ENCODE assay signal across 8 cellular contexts in genomic region chr7:88758355-88759215, GRCh38. TPM values are rescaled to one million over a fixed set of nuclear protein-coding genes. Genes with fewer than 3 reads are reported as not detected.
DNase-seq lines count a peak whose midpoint lies in the region; ATAC-seq and TF ChIP-seq lines count a peak whose summit lies in the region.

No MANE protein-coding gene starts in this region.

- no peak overlapping the region for H2BK5ac ChIP-seq in neuronal stem cell (ENCODE audit: low read length)

- no peak overlapping the region for H3K23ac ChIP-seq in neuronal stem cell (ENCODE audit: low read depth, low read length, poor library complexity)

- intact Hi-C loops in esophagus muscularis mucosa (cut with DNase I): no loop called here

- H2AFZ ChIP-seq in neuronal stem cell (ENCODE audit: low read length): peak overlapping the region; percentile 99

- H3K27me3 ChIP-seq in esophagus muscularis mucosa: peaks cover 0 to 64% (median 18%) of the 10 kb centered on the region in 4 donors
- H3K27me3 ChIP-seq in neuronal stem cell (ENCODE audit: control insufficient read depth in 3 of 3, insufficient read depth in 3 of 3, low read depth in 1 of 3, low read length in 3 of 3): peaks cover 2 to 62% (median 15%) of the 10 kb centered on the region in 3 experiments

- H3K4me1 ChIP-seq in ES-I3 (ENCODE audit: insufficient read depth, low read length): no peaks in the 10 kb centered on the region
- H3K4me1 ChIP-seq in esophagus muscularis mucosa: peaks cover 16 to 18% (median 17%) of the 10 kb centered on the region in 4 donors
- H3K4me1 ChIP-seq in neuronal stem cell (ENCODE audit: control insufficient read depth in 2 of 2, insufficient read depth in 1 of 2, low read depth in 1 of 2, low read length in 2 of 2): peaks cover 5 to 9% of the 10 kb centered on the region in 2 donors

- no peak overlapping the region for H2BK120ac ChIP-seq in neuronal stem cell (ENCODE audit: low read depth, low read length)

- no peak overlapping the region for H4K91ac ChIP-seq in neuronal stem cell (ENCODE audit: low read depth, low read length, poor library complexity)

- H3K9me3 ChIP-seq in ES-I3 (ENCODE audit: control insufficient read depth, insufficient read depth, low read length): no peaks in the 10 kb centered on the region
- H3K9me3 ChIP-seq in esophagus muscularis mucosa: no peaks in the 10 kb centered on the region
- no peaks in the 10 kb centered on the region for H3K9me3 ChIP-seq in neuronal stem cell (replicated peaks in 1 of 2; ENCODE audit: control insufficient read depth in 2 of 2, insufficient read depth in 1 of 2, low read depth in 1 of 2, low read length in 2 of 2)

- peak overlapping the region; percentile 93 for H3K4me2 ChIP-seq in neuronal stem cell (ENCODE audit: insufficient read depth, low read length, poor library complexity, severe bottlenecking)

- H3K14ac ChIP-seq in neuronal stem cell (ENCODE audit: low read length): no peak overlapping the region

- no peak for TF ChIP-seq EP300 in esophagus muscularis mucosa (IDR thresholded peaks at IDR 0.05)

- H3K4me3 ChIP-seq in esophagus muscularis mucosa (peak overlapping the region; percentile 41 to 53 (median 44)), neuronal stem cell (ENCODE audit: low read length in 2 of 2) (peak overlapping the region; percentile 46 to 81)

- TF ChIP-seq POLR2A in esophagus muscularis mucosa (IDR thresholded peaks at IDR 0.05; ENCODE audit: low read depth): no peak

- no peak overlapping the region for H3K4ac ChIP-seq in neuronal stem cell (ENCODE audit: low read length)

- H3K36me3 ChIP-seq in ES-I3 (ENCODE audit: insufficient read depth, low read length): no peaks in the 10 kb centered on the region
- no peaks in the 10 kb centered on the region for H3K36me3 ChIP-seq in esophagus muscularis mucosa
- H3K36me3 ChIP-seq in neuronal stem cell (replicated peaks in 1 of 2; ENCODE audit: control insufficient read depth in 2 of 2, insufficient read depth in 2 of 2, low read length in 2 of 2): no peaks in the 10 kb centered on the region

- WGBS in esophagus muscularis mucosa: 7% methylated on average over 29 of the region's 33 CpGs
- no CpG with 5 or more reads among the region's 33 CpGs for WGBS in neuronal stem cell (ENCODE audit: extremely low coverage in 2 of 2, insufficient read length in 2 of 2, insufficient replicate concordance in 1 of 2), 2 donors

- no peaks in the 10 kb centered on the region for H3K79me1 ChIP-seq in neuronal stem cell (ENCODE audit: low read depth, low read length)

- peak overlapping the region; percentile 11 for H3K18ac ChIP-seq in neuronal stem cell (ENCODE audit: low read length)

- peak overlapping the region; percentile 56; the same call in 1 of the 2 replicates for H3K9ac ChIP-seq in ES-I3 (ENCODE audit: low read depth, low read length)
- no peak overlapping the region for H3K9ac ChIP-seq in neuronal stem cell (ENCODE audit: low read depth, low read length, poor library complexity)

- DNase-seq in NCI-H2081 treated with DMSO at 0.1 percent for 48 hours (lab: John Stamatoyannopoulos, UW) (peak; percentile 21), esophagus muscularis mucosa (ENCODE audit: extremely low spot score) (no peak), neuronal stem cell (ENCODE audit: low spot score) (peak; percentile 31), activated gamma-delta T cell treated with Interleukin-2 at 50 U/mL for 16 hours (no peak)
- no peak for DNase-seq in stimulated activated naive CD4-positive, alpha-beta T cell treated with Interleukin-2 at 50 U/mL for 16 hours (lab: John Stamatoyannopoulos, UW)
- no peak for DNase-seq in stimulated activated CD8-positive, alpha-beta memory T cell treated with anti-CD3 and anti-CD28 coated beads, Interleukin-4, amount 100 ng/mL, for 48 hours

- ATAC-seq in GM21576 (IDR thresholded peaks at IDR 0.05; ENCODE audit: unreplicated experiment): no peak

- no peak overlapping the region for H2BK15ac ChIP-seq in neuronal stem cell (ENCODE audit: low read length)

- H3K27ac ChIP-seq in esophagus muscularis mucosa (replicated peaks in 1 of 4) (no peak overlapping the region), neuronal stem cell (replicated peaks; ENCODE audit: low read length) (no peak overlapping the region)

- no peak overlapping the region for H4K8ac ChIP-seq in neuronal stem cell (ENCODE audit: low read depth, low read length)

- no peak for TF ChIP-seq CTCF in esophagus muscularis mucosa (IDR thresholded peaks at IDR 0.05)

- no peak overlapping the region for H2AK5ac ChIP-seq in neuronal stem cell (ENCODE audit: low read depth, low read length)

- no peak overlapping the region for H2BK12ac ChIP-seq in neuronal stem cell (ENCODE audit: low read length)

RNA-seq across cellular contexts. Expression of gene ZNF804B, which starts 0.9 kb away (rescaled TPM):
- total RNA-seq in esophagus muscularis mucosa: not detected
- not detected for polyA plus RNA-seq in neuronal stem cell (2013, experiment 1 of 2)
- polyA plus RNA-seq in neuronal stem cell (2013, experiment 2 of 2): not detected

RNA-seq across cellular contexts. Expression of gene TEX47, which starts 37.0 kb away (rescaled TPM):
- not detected for total RNA-seq in esophagus muscularis mucosa
- polyA plus RNA-seq in neuronal stem cell (2013, experiment 1 of 2): not detected
- not detected for polyA plus RNA-seq in neuronal stem cell (2013, experiment 2 of 2)

Comparison
In these comparisons a context has a peak if more than half of its experiments do, and no peak if none do; other contexts are left out.
1. DNase-seq: peak in NCI-H2081 treated with DMSO at 0.1 percent for 48 hours (single experiment) and neuronal stem cell (single experiment); none in esophagus muscularis mucosa (single experiment), activated gamma-delta T cell treated with Interleukin-2 at 50 U/mL for 16 hours (single experiment), stimulated activated naive CD4-positive, alpha-beta T cell treated with Interleukin-2 at 50 U/mL for 16 hours (single experiment) and stimulated activated CD8-positive, alpha-beta memory T cell treated with anti-CD3 and anti-CD28 coated beads, Interleukin-4, amount 100 ng/mL, for 48 hours (single experiment).